ENCODE assay signal across 21 cellular contexts in the genomic region with DNA sequence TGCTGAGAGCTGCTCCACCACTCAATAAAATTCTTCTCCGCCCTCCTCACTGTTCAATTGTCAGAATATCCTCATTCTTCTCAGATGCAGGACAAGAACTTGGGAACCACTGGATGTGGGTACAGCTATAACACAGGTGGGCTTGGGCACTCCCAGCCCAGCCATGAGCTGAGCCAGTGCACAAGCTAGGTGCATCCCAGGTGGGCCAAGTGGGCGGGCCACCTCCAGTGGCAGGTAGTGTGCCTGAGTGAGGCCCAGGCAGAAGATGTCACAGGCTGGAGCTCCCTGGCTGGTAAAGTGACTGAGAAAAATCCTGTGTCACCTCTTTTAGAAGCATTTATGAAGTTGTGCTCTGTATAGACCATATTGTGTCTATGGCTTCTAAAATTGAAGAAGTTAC.
"Had no signal": no experiment of that assay in that cellular context is flagged by ENCODE, and none has a peak within 500 bp of the region (broad histone marks: within the 10 kb centered on the region; RNA-seq: fewer than 3 reads in every experiment).

No MANE protein-coding gene starts in this region.

- H3K4me3 ChIP-seq: coronary artery, dorsolateral prefrontal cortex, esophagus muscularis mucosa, gastroesophageal sphincter, heart left ventricle, hepatocyte, left lung, lower lobe of right lung had no signal

- H3K27ac ChIP-seq: coronary artery, dorsolateral prefrontal cortex, esophagus muscularis mucosa, foreskin keratinocyte, gastroesophageal sphincter, heart left ventricle, hepatocyte, left lung, lower lobe of right lung had no signal

- ATAC-seq: foreskin keratinocyte, gastroesophageal sphincter, heart left ventricle, left cardiac atrium, left lung, left ventricle myocardium superior, lower lobe of right lung had no signal

- FAIRE-seq: colon, endothelial cell of umbilical vein, frontal cortex, islet of Langerhans had no signal

- DNase-seq: dermis blood vessel endothelial cell; dorsolateral prefrontal cortex; effector CD4-positive, alpha-beta T cell; effector memory CD4-positive, alpha-beta T cell; foreskin keratinocyte; heart left ventricle; hypothalamus; left cardiac atrium; left ventricle myocardium superior; lower lobe of right lung; mesendoderm; midbrain had no signal

- H3K4me1 ChIP-seq: esophagus muscularis mucosa, foreskin keratinocyte, gastroesophageal sphincter, heart left ventricle, left lung, lower lobe of right lung had no signal

- H3K9me3 ChIP-seq: esophagus muscularis mucosa, gastroesophageal sphincter, left lung, lower lobe of right lung had no signal

- H3K36me3 ChIP-seq: esophagus muscularis mucosa, gastroesophageal sphincter, heart left ventricle, left lung, lower lobe of right lung had no signal
